In genomic region chr20:37389241-37389747, GRCh38 we compare ENCODE assay signal across 2 cellular contexts.
TF ChIP-seq lines count a peak whose summit lies in the region.

No MANE protein-coding gene starts in this region.

TF ChIP-seq in SK-N-SH, 30 proteins besides CTCF, POLR2A, EP300 and RAD21 (continued from another document):
- TF ChIP-seq USF2 (IDR thresholded peaks at IDR 0.05; ENCODE audit: borderline replicate concordance, low read depth, low read length) (no peak), NRF1 (IDR thresholded peaks at IDR 0.05; ENCODE audit: low read depth, low read length) (no peak), PBX3 (IDR thresholded peaks at IDR 0.05) (no peak), TCF12 (IDR thresholded peaks at IDR 0.05) (no peak), RXRA (IDR thresholded peaks at IDR 0.05; ENCODE audit: borderline replicate concordance, low read depth) (no peak), JUND (IDR thresholded peaks at IDR 0.05) (no peak), TAF1 (IDR thresholded peaks at IDR 0.05; ENCODE audit: borderline replicate concordance, low read depth, low read length) (no peak), RFX5 (IDR thresholded peaks at IDR 0.05; ENCODE audit: low read length) (no peak), EZH2phosphoT487 (IDR thresholded peaks at IDR 0.05; ENCODE audit: borderline replicate concordance, low read depth) (no peak), FOXJ3 (CRISPR knock-in tag; IDR thresholded peaks at IDR 0.05) (no peak), GATA2 (CRISPR knock-in tag; IDR thresholded peaks at IDR 0.05) (no peak), FOSL2 (IDR thresholded peaks at IDR 0.05; ENCODE audit: borderline replicate concordance, low read depth) (no peak)

TF ChIP-seq in SK-N-SH treated with all-trans-retinoic acid at 6 μM for 48 hours, 23 proteins besides CTCF, POLR2A, EP300 and RAD21 (continued from another document):
- TF ChIP-seq TSHZ2 (CRISPR knock-in tag; IDR thresholded peaks at IDR 0.05), result no peak
